In the genomic region with DNA sequence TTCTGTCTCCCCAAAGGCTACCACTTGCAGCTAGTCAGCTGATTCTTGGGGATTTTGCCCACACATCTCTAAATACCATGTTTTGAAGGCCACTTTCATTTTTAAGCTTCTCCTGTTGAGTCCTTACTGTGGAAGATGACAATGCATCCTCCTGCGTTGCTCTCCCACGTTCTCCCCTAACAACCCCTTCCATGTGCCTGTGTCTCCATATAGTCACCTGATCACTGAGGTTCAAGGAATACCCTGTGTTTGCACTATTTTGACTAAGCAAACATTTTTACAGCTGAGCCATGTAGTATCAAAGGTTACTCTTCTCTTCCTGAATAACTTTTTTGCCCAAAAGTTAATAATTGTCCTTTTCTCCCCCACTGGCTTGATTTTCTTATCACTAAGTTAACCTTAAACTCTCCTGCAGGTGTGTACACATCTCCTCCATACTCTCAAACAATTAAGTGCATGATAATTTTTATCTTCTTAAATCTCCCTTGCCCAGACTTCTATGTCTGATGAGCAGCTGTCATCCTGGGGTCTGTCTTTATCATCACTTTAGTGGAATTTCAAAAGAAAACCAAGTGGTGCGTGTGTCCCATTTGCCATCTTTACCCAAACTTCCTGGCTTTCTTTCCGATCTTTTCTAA, we compare ENCODE assay signal across 26 cellular contexts.
DNase-seq lines count a peak whose midpoint lies in the region; ATAC-seq and TF ChIP-seq lines count a peak whose summit lies in the region.
"Had no signal": no experiment of that assay in that cellular context is flagged by ENCODE, and none has a peak within 500 bp of the region (broad histone marks: within the 10 kb centered on the region; RNA-seq: fewer than 3 reads in every experiment).

No MANE protein-coding gene starts in this region.

- no peak overlapping the region for H3K23ac ChIP-seq in mesendoderm (ENCODE audit: low read length)

- H3K36me3 ChIP-seq in mesendoderm (ENCODE audit: control insufficient read depth, insufficient read depth, low read length) (no peaks in the 10 kb centered on the region), ascending aorta (no peaks in the 10 kb centered on the region)
- H3K36me3 ChIP-seq: BLaER1 treated with 17β-estradiol and CSF1 and Interleukin-3, amounts not matched to agents 10 nM and 100 nM; breast epithelium; gastroesophageal sphincter; left ventricle myocardium inferior; tibial nerve had no signal

- DNase-seq in LoVo (ENCODE audit: low spot score) (peak; percentile 28), epithelial cell of proximal tubule (ENCODE audit: low read depth) (peak; percentile 9), mesendoderm (no peak), HEK293T (ENCODE audit: extremely low spot score) (no peak), left ventricle myocardium superior (no peak), ecto neural progenitor cell (ENCODE audit: low spot score) (no peak), ascending aorta (ENCODE audit: low spot score in 2 of 2) (no peak)
- DNase-seq: activated CD4-positive, alpha-beta T cell treated with anti-CD3 and anti-CD28 coated beads for 4 hours; activated CD8-positive, alpha-beta T cell treated with anti-CD3 and anti-CD28 coated beads, Interleukin-2, amount 10 ng/mL, durations not matched to agents 7 days and 5 days; activated T-cell treated with anti-CD3 and anti-CD28 coated beads for 4 hours; amniotic stem cell; H9; hypothalamus; immature natural killer cell; Karpas-422; left ventricle myocardium inferior; naive thymus-derived CD4-positive, alpha-beta T cell; NCI-H1417 treated with DMSO at 0.1 percent for 48 hours; NCI-H446; occipital lobe; stimulated activated CD4-positive, alpha-beta T cell treated with anti-CD3 and anti-CD28 coated beads, Interleukin-15, amount 100 ng/mL, for 24 hours had no signal

- peak overlapping the region; percentile 82 for H3K18ac ChIP-seq in mesendoderm (ENCODE audit: low read length)

- H3K9ac ChIP-seq in mesendoderm (ENCODE audit: low read length) = no peak overlapping the region
- H3K9ac ChIP-seq: BLaER1 treated with 17β-estradiol and CSF1 and Interleukin-3, amounts not matched to agents 10 nM and 100 nM had no signal

- ATAC-seq in left ventricle myocardium superior = no peak
- ATAC-seq: activated CD8-positive, alpha-beta T cell treated with anti-CD3 and anti-CD28 coated beads, Interleukin-2, amount 10 ng/mL, durations not matched to agents 7 days and 5 days; gastroesophageal sphincter; naive thymus-derived CD4-positive, alpha-beta T cell; stimulated activated effector memory CD8-positive, alpha-beta T cell treated with anti-CD3 and anti-CD28 coated beads, Interleukin-12 subunit alpha, Interleukin-12 subunit beta, amount 100 ng/mL, for 72 hours had no signal

- POLR2A ChIA-PET in HEK293T (lab: Yijun Ruan, JAX) = no interaction called here

- H3K4ac ChIP-seq in mesendoderm (ENCODE audit: low read depth, low read length) = no peak overlapping the region

- no CpG with 5 or more reads among the region's 4 CpGs for WGBS in mesendoderm (ENCODE audit: extremely low coverage, insufficient coverage, low lambda C conversion rate)

- H3K4me2 ChIP-seq in mesendoderm (ENCODE audit: low read length) = no peak overlapping the region
- H3K4me2 ChIP-seq: BLaER1 treated with 17β-estradiol and CSF1 and Interleukin-3, amounts not matched to agents 10 nM and 100 nM had no signal

- H2AK5ac ChIP-seq in mesendoderm (ENCODE audit: low read length) = no peak overlapping the region

- no peak overlapping the region for H2BK120ac ChIP-seq in mesendoderm (ENCODE audit: low read depth, low read length)

- intact Hi-C loops in left ventricle myocardium superior (cut with micrococcal nuclease) (loop anchor here (10.0 kb wide), 1 partner anchor 254 kb away; no protein-coding TSS in a partner anchor), ascending aorta (cut with DNase I) (no loop called here)

- CTCF ChIA-PET in HEK293T (lab: Yijun Ruan, JAX) = no interaction called here

- no peak overlapping the region for H4K8ac ChIP-seq in mesendoderm (ENCODE audit: low read depth, low read length)

- TF ChIP-seq CTCF in epithelial cell of proximal tubule (conservative IDR thresholded peaks at IDR 0.05; ENCODE audit: low read depth, low read length) (no peak), ascending aorta (IDR thresholded peaks at IDR 0.05) (no peak)

- H3K4me3 ChIP-seq in epithelial cell of proximal tubule (ENCODE audit: low read depth, low read length) (no peak overlapping the region), mesendoderm (ENCODE audit: low read length) (no peak overlapping the region), ascending aorta (no peak overlapping the region)
- H3K4me3 ChIP-seq: BLaER1 treated with 17β-estradiol and CSF1 and Interleukin-3, amounts not matched to agents 10 nM and 100 nM; breast epithelium; gastroesophageal sphincter; left ventricle myocardium inferior; tibial nerve had no signal

- no peaks in the 10 kb centered on the region for H3K79me2 ChIP-seq in mesendoderm (ENCODE audit: control insufficient read depth, insufficient read depth, low read length)

- H3K56ac ChIP-seq in mesendoderm (ENCODE audit: low read length) = no peak overlapping the region

- H3K4me1 ChIP-seq in mesendoderm (ENCODE audit: control insufficient read depth, low read depth, low read length) = no peaks in the 10 kb centered on the region
- no peaks in the 10 kb centered on the region for H3K4me1 ChIP-seq in ascending aorta

- H2BK5ac ChIP-seq in mesendoderm (ENCODE audit: low read length) = no peak overlapping the region

- H3K79me1 ChIP-seq in mesendoderm (ENCODE audit: low read length) = no peaks in the 10 kb centered on the region

- no peaks in the 10 kb centered on the region for H3K9me3 ChIP-seq in ascending aorta
- H3K9me3 ChIP-seq: BLaER1 treated with 17β-estradiol and CSF1 and Interleukin-3, amounts not matched to agents 10 nM and 100 nM; breast epithelium; gastroesophageal sphincter; left ventricle myocardium inferior; tibial nerve had no signal

- peak overlapping the region; percentile 61 for H2BK15ac ChIP-seq in mesendoderm (replicated peaks; ENCODE audit: low read depth)

- no peak overlapping the region for H4K5ac ChIP-seq in mesendoderm (ENCODE audit: low read length)

- no peaks in the 10 kb centered on the region for H3K27me3 ChIP-seq in mesendoderm (ENCODE audit: insufficient read depth, low read length, poor library complexity)
- H3K27me3 ChIP-seq in ascending aorta = no peaks in the 10 kb centered on the region
- H3K27me3 ChIP-seq: BLaER1 treated with 17β-estradiol and CSF1 and Interleukin-3, amounts not matched to agents 10 nM and 100 nM; breast epithelium; gastroesophageal sphincter; tibial nerve had no signal

- H3K27ac ChIP-seq in mesendoderm (ENCODE audit: low read depth, low read length) = no peak overlapping the region
- H3K27ac ChIP-seq in ascending aorta = no peak overlapping the region
- H3K27ac ChIP-seq: BLaER1 treated with 17β-estradiol and CSF1 and Interleukin-3, amounts not matched to agents 10 nM and 100 nM; breast epithelium; gastroesophageal sphincter; left ventricle myocardium inferior; tibial nerve had no signal

TF ChIP-seq in HEK293T, 16 proteins besides CTCF, POLR2A, EP300 and RAD21:
- TF ChIP-seq L3MBTL2 (conservative IDR thresholded peaks at IDR 0.05) (no peak), FOXK2 (IDR thresholded peaks at IDR 0.05) (no peak), SP1 (IDR thresholded peaks at IDR 0.05) (no peak), ELF4 (IDR thresholded peaks at IDR 0.05) (no peak), TARDBP (IDR thresholded peaks at IDR 0.05) (no peak), LEF1 (IDR thresholded peaks at IDR 0.05; ENCODE audit: borderline replicate concordance) (no peak), FOXM1 (IDR thresholded peaks at IDR 0.05; ENCODE audit: borderline replicate concordance) (no peak), NFRKB (IDR thresholded peaks at IDR 0.05) (no peak), ARNT (IDR thresholded peaks at IDR 0.05) (no peak), ZNF384 (IDR thresholded peaks at IDR 0.05) (no peak), BHLHE40 (IDR thresholded peaks at IDR 0.05; ENCODE audit: borderline replicate concordance) (no peak), SUZ12 (IDR thresholded peaks at IDR 0.05) (no peak), FOXA1 (IDR thresholded peaks at IDR 0.05) (no peak), CTBP1 (IDR thresholded peaks at IDR 0.05; ENCODE audit: borderline replicate concordance) (no peak)
- TF ChIP-seq, protein P1, sequence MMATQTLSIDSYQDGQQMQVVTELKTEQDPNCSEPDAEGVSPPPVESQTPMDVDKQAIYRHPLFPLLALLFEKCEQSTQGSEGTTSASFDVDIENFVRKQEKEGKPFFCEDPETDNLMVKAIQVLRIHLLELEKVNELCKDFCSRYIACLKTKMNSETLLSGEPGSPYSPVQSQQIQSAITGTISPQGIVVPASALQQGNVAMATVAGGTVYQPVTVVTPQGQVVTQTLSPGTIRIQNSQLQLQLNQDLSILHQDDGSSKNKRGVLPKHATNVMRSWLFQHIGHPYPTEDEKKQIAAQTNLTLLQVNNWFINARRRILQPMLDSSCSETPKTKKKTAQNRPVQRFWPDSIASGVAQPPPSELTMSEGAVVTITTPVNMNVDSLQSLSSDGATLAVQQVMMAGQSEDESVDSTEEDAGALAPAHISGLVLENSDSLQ (IDR thresholded peaks at IDR 0.05) = no peak

Comparison
In these comparisons a context has a peak if more than half of its experiments do, and no peak if none do; other contexts are left out.
1. DNase-seq: peak in LoVo (single experiment) and epithelial cell of proximal tubule (single experiment); none in mesendoderm (single experiment), HEK293T (single experiment), left ventricle myocardium superior (single experiment), ecto neural progenitor cell (single experiment) and ascending aorta (0 of 2).